1 cellular context compared by ENCODE assay signal in the genomic region with DNA sequence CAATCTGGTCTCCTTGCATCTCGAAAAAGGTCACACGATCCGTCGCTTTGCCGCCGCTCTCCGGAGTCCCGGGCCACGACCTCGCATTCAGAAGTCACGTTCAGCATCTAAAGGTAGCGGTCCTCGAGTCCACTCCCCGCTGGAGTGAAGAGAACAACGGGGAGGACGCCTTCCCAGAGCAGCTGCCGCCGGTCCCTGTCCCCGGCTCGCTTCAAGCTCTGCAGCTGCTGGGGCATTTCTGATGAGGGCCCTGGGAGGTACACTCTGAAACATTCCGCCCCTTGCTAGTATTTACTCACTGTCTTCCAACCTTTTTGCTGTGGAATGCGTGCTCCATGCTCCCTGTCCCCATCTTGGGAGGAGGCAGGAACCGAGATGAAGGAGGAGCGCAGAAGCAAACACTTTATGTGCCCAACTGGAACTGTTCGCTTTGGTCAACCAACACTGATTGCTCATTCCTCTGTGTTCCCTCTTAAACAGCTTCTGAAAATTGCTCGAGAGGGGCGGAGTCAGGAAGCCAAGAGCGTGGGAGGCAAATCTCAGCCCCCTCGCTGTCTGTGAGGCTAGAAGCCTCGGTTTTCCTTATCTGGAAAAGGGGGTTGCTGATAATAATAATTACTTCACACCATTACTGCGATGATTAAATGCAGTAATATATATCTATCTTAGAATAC.
TF ChIP-seq lines count a peak whose summit lies in the region.

No MANE protein-coding gene starts in this region.

TF ChIP-seq in IMR-90, 13 proteins besides CTCF, POLR2A, EP300 and RAD21:
- TF ChIP-seq, protein P1, sequence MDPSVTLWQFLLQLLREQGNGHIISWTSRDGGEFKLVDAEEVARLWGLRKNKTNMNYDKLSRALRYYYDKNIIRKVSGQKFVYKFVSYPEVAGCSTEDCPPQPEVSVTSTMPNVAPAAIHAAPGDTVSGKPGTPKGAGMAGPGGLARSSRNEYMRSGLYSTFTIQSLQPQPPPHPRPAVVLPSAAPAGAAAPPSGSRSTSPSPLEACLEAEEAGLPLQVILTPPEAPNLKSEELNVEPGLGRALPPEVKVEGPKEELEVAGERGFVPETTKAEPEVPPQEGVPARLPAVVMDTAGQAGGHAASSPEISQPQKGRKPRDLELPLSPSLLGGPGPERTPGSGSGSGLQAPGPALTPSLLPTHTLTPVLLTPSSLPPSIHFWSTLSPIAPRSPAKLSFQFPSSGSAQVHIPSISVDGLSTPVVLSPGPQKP (IDR thresholded peaks at IDR 0.05; ENCODE audit: borderline replicate concordance, low read depth, low read length), result no peak
- TF ChIP-seq CEBPB (IDR thresholded peaks at IDR 0.05; ENCODE audit: low read depth, low read length) (no peak), NFE2L2 (IDR thresholded peaks at IDR 0.05; ENCODE audit: low read depth, low read length) (no peak), RCOR1 (IDR thresholded peaks at IDR 0.05; ENCODE audit: insufficient replicate concordance, low read length) (no peak), CHD1 (IDR thresholded peaks at IDR 0.05; ENCODE audit: low read depth, low read length) (no peak), MAZ (IDR thresholded peaks at IDR 0.05; ENCODE audit: borderline replicate concordance, low read depth, low read length) (no peak), BHLHE40 (IDR thresholded peaks at IDR 0.05; ENCODE audit: low read depth, low read length) (no peak), RFX5 (IDR thresholded peaks at IDR 0.05; ENCODE audit: low read depth, low read length) (no peak), FOS (IDR thresholded peaks at IDR 0.05; ENCODE audit: low read depth, low read length) (no peak), SMC3 (IDR thresholded peaks at IDR 0.05; ENCODE audit: low read depth, low read length) (no peak), MAFK (IDR thresholded peaks at IDR 0.05; ENCODE audit: low read depth, low read length) (no peak), MXI1 (IDR thresholded peaks at IDR 0.05; ENCODE audit: borderline replicate concordance, low read depth, low read length) (no peak)
- TF ChIP-seq, protein P2, sequence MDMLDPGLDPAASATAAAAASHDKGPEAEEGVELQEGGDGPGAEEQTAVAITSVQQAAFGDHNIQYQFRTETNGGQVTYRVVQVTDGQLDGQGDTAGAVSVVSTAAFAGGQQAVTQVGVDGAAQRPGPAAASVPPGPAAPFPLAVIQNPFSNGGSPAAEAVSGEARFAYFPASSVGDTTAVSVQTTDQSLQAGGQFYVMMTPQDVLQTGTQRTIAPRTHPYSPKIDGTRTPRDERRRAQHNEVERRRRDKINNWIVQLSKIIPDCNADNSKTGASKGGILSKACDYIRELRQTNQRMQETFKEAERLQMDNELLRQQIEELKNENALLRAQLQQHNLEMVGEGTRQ (IDR thresholded peaks at IDR 0.05; ENCODE audit: low read depth, low read length), result no peak
